ENCODE assay signal across 1 cellular context in the genomic region with DNA sequence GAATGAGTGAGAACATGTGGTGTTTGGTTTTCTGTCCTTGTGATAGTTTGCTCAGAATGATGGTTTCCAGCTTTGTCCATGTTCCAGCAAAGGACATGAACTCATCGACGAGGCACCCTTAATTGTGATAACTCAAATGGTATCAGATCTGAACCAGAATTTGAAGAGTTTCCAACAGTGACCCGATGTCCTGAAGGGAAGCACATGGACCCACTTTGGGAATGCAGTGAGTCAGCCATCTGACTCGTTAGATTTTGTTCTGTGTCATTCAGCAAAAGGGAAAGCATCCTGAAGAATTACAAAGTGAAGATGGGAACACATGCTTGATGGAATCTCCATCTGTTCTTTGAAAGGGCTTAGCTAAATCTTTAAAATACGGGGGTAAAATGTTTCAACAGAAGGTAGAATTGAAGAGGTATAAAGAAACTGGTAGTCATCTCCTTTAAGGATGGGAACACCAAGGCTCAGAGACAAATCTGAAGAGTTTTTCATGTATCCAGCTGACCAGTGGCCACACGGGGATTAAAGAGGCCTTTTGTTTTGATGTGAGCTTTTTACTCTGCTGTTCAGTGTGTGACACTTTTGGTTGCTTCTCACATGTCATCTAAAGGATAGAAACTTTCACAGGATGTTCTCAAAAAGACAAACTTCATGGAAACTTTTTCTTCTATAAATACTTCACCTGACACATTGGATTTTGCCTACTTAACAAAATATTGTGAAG.
TF ChIP-seq lines count a peak whose summit lies in the region.

No MANE protein-coding gene starts in this region.

TF ChIP-seq in GM12878, 131 proteins besides CTCF, POLR2A, EP300 and RAD21 (continued from another document):
- TF ChIP-seq SMARCA5 (IDR thresholded peaks at IDR 0.05) = no peak
- TF ChIP-seq JUND (IDR thresholded peaks at IDR 0.05; ENCODE audit: low read depth, low read length) = no peak
- no peak for TF ChIP-seq SIX5 (IDR thresholded peaks at IDR 0.05; ENCODE audit: low read depth, low read length, severe bottlenecking)
- TF ChIP-seq, protein P1, sequence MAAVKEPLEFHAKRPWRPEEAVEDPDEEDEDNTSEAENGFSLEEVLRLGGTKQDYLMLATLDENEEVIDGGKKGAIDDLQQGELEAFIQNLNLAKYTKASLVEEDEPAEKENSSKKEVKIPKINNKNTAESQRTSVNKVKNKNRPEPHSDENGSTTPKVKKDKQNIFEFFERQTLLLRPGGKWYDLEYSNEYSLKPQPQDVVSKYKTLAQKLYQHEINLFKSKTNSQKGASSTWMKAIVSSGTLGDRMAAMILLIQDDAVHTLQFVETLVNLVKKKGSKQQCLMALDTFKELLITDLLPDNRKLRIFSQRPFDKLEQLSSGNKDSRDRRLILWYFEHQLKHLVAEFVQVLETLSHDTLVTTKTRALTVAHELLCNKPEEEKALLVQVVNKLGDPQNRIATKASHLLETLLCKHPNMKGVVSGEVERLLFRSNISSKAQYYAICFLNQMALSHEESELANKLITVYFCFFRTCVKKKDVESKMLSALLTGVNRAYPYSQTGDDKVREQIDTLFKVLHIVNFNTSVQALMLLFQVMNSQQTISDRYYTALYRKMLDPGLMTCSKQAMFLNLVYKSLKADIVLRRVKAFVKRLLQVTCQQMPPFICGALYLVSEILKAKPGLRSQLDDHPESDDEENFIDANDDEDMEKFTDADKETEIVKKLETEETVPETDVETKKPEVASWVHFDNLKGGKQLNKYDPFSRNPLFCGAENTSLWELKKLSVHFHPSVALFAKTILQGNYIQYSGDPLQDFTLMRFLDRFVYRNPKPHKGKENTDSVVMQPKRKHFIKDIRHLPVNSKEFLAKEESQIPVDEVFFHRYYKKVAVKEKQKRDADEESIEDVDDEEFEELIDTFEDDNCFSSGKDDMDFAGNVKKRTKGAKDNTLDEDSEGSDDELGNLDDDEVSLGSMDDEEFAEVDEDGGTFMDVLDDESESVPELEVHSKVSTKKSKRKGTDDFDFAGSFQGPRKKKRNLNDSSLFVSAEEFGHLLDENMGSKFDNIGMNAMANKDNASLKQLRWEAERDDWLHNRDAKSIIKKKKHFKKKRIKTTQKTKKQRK (IDR thresholded peaks at IDR 0.05; ENCODE audit: low read depth, low read length) = no peak
- TF ChIP-seq, protein P2, sequence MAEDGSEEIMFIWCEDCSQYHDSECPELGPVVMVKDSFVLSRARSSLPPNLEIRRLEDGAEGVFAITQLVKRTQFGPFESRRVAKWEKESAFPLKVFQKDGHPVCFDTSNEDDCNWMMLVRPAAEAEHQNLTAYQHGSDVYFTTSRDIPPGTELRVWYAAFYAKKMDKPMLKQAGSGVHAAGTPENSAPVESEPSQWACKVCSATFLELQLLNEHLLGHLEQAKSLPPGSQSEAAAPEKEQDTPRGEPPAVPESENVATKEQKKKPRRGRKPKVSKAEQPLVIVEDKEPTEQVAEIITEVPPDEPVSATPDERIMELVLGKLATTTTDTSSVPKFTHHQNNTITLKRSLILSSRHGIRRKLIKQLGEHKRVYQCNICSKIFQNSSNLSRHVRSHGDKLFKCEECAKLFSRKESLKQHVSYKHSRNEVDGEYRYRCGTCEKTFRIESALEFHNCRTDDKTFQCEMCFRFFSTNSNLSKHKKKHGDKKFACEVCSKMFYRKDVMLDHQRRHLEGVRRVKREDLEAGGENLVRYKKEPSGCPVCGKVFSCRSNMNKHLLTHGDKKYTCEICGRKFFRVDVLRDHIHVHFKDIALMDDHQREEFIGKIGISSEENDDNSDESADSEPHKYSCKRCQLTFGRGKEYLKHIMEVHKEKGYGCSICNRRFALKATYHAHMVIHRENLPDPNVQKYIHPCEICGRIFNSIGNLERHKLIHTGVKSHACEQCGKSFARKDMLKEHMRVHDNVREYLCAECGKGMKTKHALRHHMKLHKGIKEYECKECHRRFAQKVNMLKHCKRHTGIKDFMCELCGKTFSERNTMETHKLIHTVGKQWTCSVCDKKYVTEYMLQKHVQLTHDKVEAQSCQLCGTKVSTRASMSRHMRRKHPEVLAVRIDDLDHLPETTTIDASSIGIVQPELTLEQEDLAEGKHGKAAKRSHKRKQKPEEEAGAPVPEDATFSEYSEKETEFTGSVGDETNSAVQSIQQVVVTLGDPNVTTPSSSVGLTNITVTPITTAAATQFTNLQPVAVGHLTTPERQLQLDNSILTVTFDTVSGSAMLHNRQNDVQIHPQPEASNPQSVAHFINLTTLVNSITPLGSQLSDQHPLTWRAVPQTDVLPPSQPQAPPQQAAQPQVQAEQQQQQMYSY (CRISPR knock-in tag; IDR thresholded peaks at IDR 0.05) = no peak
- TF ChIP-seq MEF2A (IDR thresholded peaks at IDR 0.05; ENCODE audit: insufficient read depth, low read depth, low read length) = no peak
- TF ChIP-seq, protein P3, sequence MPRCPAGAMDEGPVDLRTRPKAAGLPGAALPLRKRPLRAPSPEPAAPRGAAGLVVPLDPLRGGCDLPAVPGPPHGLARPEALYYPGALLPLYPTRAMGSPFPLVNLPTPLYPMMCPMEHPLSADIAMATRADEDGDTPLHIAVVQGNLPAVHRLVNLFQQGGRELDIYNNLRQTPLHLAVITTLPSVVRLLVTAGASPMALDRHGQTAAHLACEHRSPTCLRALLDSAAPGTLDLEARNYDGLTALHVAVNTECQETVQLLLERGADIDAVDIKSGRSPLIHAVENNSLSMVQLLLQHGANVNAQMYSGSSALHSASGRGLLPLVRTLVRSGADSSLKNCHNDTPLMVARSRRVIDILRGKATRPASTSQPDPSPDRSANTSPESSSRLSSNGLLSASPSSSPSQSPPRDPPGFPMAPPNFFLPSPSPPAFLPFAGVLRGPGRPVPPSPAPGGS (IDR thresholded peaks at IDR 0.05; ENCODE audit: borderline replicate concordance, insufficient read depth, low read depth, low read length, poor library complexity, severe bottlenecking) = no peak
